Comparison of ENCODE assay signal across 1 cellular context in the genomic region with DNA sequence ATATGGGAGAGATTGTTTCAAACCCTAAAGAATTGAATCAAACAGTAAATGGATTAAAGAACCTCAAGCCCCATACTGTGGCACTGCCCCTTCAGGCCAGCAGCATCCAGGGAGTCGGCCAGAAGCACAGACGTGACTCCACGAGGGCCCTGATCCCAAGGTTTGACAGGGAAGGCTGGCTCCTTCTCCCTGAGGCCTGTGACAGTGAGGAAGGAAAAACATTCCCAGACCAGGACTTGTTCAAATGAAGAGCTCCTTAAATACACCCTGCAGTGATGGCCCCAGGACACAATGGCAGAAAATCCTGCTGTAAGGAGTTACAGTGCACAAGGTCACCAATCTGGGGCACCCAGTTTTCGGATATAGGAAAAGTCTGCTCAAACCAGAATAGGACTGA.
TF ChIP-seq lines count a peak whose summit lies in the region.

No MANE protein-coding gene starts in this region.

TF ChIP-seq in GM23338, 12 proteins besides CTCF, POLR2A, EP300 and RAD21:
- TF ChIP-seq, protein P1, sequence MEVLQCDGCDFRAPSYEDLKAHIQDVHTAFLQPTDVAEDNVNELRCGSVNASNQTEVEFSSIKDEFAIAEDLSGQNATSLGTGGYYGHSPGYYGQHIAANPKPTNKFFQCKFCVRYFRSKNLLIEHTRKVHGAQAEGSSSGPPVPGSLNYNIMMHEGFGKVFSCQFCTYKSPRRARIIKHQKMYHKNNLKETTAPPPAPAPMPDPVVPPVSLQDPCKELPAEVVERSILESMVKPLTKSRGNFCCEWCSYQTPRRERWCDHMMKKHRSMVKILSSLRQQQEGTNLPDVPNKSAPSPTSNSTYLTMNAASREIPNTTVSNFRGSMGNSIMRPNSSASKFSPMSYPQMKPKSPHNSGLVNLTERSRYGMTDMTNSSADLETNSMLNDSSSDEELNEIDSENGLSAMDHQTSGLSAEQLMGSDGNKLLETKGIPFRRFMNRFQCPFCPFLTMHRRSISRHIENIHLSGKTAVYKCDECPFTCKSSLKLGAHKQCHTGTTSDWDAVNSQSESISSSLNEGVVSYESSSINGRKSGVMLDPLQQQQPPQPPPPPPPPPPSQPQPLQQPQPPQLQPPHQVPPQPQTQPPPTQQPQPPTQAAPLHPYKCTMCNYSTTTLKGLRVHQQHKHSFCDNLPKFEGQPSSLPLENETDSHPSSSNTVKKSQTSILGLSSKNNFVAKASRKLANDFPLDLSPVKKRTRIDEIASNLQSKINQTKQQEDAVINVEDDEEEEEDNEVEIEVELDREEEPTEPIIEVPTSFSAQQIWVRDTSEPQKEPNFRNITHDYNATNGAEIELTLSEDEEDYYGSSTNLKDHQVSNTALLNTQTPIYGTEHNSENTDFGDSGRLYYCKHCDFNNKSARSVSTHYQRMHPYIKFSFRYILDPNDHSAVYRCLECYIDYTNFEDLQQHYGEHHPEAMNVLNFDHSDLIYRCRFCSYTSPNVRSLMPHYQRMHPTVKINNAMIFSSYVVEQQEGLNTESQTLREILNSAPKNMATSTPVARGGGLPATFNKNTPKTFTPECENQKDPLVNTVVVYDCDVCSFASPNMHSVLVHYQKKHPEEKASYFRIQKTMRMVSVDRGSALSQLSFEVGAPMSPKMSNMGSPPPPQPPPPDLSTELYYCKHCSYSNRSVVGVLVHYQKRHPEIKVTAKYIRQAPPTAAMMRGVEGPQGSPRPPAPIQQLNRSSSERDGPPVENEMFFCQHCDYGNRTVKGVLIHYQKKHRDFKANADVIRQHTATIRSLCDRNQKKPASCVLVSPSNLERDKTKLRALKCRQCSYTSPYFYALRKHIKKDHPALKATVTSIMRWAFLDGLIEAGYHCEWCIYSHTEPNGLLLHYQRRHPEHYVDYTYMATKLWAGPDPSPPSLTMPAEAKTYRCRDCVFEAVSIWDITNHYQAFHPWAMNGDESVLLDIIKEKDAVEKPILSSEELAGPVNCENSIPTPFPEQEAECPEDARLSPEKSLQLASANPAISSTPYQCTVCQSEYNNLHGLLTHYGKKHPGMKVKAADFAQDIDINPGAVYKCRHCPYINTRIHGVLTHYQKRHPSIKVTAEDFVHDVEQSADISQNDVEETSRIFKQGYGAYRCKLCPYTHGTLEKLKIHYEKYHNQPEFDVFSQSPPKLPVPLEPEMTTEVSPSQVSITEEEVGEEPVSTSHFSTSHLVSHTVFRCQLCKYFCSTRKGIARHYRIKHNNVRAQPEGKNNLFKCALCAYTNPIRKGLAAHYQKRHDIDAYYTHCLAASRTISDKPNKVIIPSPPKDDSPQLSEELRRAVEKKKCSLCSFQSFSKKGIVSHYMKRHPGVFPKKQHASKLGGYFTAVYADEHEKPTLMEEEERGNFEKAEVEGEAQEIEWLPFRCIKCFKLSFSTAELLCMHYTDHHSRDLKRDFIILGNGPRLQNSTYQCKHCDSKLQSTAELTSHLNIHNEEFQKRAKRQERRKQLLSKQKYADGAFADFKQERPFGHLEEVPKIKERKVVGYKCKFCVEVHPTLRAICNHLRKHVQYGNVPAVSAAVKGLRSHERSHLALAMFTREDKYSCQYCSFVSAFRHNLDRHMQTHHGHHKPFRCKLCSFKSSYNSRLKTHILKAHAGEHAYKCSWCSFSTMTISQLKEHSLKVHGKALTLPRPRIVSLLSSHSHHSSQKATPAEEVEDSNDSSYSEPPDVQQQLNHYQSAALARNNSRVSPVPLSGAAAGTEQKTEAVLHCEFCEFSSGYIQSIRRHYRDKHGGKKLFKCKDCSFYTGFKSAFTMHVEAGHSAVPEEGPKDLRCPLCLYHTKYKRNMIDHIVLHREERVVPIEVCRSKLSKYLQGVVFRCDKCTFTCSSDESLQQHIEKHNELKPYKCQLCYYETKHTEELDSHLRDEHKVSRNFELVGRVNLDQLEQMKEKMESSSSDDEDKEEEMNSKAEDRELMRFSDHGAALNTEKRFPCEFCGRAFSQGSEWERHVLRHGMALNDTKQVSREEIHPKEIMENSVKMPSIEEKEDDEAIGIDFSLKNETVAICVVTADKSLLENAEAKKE (CRISPR knock-in tag; IDR thresholded peaks at IDR 0.05): no peak
- no peak for TF ChIP-seq ZNF114 (CRISPR knock-in tag; IDR thresholded peaks at IDR 0.05)
- TF ChIP-seq, protein P2, sequence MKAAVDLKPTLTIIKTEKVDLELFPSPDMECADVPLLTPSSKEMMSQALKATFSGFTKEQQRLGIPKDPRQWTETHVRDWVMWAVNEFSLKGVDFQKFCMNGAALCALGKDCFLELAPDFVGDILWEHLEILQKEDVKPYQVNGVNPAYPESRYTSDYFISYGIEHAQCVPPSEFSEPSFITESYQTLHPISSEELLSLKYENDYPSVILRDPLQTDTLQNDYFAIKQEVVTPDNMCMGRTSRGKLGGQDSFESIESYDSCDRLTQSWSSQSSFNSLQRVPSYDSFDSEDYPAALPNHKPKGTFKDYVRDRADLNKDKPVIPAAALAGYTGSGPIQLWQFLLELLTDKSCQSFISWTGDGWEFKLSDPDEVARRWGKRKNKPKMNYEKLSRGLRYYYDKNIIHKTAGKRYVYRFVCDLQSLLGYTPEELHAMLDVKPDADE (IDR thresholded peaks at IDR 0.05): no peak
- TF ChIP-seq, protein P3, sequence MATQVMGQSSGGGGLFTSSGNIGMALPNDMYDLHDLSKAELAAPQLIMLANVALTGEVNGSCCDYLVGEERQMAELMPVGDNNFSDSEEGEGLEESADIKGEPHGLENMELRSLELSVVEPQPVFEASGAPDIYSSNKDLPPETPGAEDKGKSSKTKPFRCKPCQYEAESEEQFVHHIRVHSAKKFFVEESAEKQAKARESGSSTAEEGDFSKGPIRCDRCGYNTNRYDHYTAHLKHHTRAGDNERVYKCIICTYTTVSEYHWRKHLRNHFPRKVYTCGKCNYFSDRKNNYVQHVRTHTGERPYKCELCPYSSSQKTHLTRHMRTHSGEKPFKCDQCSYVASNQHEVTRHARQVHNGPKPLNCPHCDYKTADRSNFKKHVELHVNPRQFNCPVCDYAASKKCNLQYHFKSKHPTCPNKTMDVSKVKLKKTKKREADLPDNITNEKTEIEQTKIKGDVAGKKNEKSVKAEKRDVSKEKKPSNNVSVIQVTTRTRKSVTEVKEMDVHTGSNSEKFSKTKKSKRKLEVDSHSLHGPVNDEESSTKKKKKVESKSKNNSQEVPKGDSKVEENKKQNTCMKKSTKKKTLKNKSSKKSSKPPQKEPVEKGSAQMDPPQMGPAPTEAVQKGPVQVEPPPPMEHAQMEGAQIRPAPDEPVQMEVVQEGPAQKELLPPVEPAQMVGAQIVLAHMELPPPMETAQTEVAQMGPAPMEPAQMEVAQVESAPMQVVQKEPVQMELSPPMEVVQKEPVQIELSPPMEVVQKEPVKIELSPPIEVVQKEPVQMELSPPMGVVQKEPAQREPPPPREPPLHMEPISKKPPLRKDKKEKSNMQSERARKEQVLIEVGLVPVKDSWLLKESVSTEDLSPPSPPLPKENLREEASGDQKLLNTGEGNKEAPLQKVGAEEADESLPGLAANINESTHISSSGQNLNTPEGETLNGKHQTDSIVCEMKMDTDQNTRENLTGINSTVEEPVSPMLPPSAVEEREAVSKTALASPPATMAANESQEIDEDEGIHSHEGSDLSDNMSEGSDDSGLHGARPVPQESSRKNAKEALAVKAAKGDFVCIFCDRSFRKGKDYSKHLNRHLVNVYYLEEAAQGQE (IDR thresholded peaks at IDR 0.05; ENCODE audit: unreplicated experiment): no peak
- no peak for TF ChIP-seq NANOG (IDR thresholded peaks at IDR 0.05; ENCODE audit: borderline replicate concordance)
- TF ChIP-seq JUNB (IDR thresholded peaks at IDR 0.05; ENCODE audit: unreplicated experiment): no peak
- no peak for TF ChIP-seq STAT1 (IDR thresholded peaks at IDR 0.05; ENCODE audit: unreplicated experiment)
- TF ChIP-seq POLR2AphosphoS5 (IDR thresholded peaks at IDR 0.05; ENCODE audit: low read depth): no peak
